Comparison of ENCODE assay signal across 17 cellular contexts in the genomic region with DNA sequence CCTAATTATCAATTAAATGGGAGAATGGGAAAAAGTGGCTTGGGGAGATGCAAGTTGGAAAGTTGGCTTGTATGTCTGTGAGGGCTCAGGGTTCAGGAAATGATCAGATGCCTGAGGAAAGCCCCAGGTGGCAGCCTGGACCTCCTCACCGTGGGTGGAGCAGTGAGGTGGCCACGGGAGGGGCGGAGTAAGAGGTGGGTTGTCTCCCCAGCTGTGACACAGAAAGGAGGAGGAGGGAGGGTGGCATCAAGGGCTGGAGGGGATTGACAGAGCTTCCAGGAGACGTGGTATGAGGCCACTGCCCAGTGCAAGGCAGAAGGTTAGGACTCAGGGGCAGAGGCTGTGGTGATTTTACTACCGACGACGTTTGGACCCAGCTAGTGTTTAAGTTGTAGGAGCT.
DNase-seq lines count a peak whose midpoint lies in the region; ATAC-seq, FAIRE-seq and TF ChIP-seq lines count a peak whose summit lies in the region.
"Had no signal": no experiment of that assay in that cellular context is flagged by ENCODE, and none has a peak within 500 bp of the region (broad histone marks: within the 10 kb centered on the region; RNA-seq: fewer than 3 reads in every experiment).

No MANE protein-coding gene starts in this region.

- no peak overlapping the region for H2BK15ac ChIP-seq in H1 (ENCODE audit: low read length)

- H3K9ac ChIP-seq in H1 (replicated peaks in 1 of 4; ENCODE audit: extremely low read depth in 1 of 4, low read depth in 3 of 4, low read length in 3 of 4): no peak overlapping the region

- in situ Hi-C loops in ACHN (cut with HindIII; ENCODE audit: low pct_ligation_motif_present, low pct_unique_long_range_greater_than_20kb, low sequenced_read_pairs): no loop called here

- H3K9me3 ChIP-seq in A549: no peaks in the 10 kb centered on the region
- H3K9me3 ChIP-seq in H1 (ENCODE audit: insufficient read depth in 2 of 2, low read depth in 1 of 2, low read length in 1 of 2): no peaks in the 10 kb centered on the region
- no peaks in the 10 kb centered on the region for H3K9me3 ChIP-seq in mucosa of descending colon

- 86% methylated on average over 3 of the region's 7 CpGs for WGBS in A549 (ENCODE audit: missing lambda C conversion rate)
- WGBS in H1 (ENCODE audit: extremely low coverage in 1 of 2, insufficient coverage in 1 of 2, insufficient read length in 1 of 2, insufficient replicate concordance in 2 of 2, low coverage in 1 of 2, low lambda C conversion rate in 2 of 2, missing lambda C conversion rate in 1 of 2), 2 experiments: 91% methylated on average over 7 of the region's 7 CpGs; no CpG with 5 or more reads in 1 of the 2 experiments

- no peak for TF ChIP-seq CTCF in A549 (IDR thresholded peaks at IDR 0.05)
- TF ChIP-seq CTCF in H1 (IDR thresholded peaks at IDR 0.05; ENCODE audit: control extremely low read depth in 1 of 3, insufficient read depth in 1 of 3, low read depth in 1 of 3, low read length in 3 of 3): no peak
- TF ChIP-seq CTCF in mucosa of descending colon (IDR thresholded peaks at IDR 0.05): no peak

- H3K36me3 ChIP-seq in H1 (ENCODE audit: control insufficient read depth in 2 of 4, insufficient read depth in 4 of 4, low read length in 3 of 4) (no peaks in the 10 kb centered on the region), mucosa of descending colon (ENCODE audit: low read depth) (no peaks in the 10 kb centered on the region)

- H2BK120ac ChIP-seq in H1 (replicated peaks; ENCODE audit: low read depth, low read length): no peak overlapping the region

- H3K23ac ChIP-seq in H1 (ENCODE audit: insufficient read length): no peak overlapping the region

- no peak overlapping the region for H4K91ac ChIP-seq in H1 (replicated peaks; ENCODE audit: insufficient read length, low read length)

- H3K27me3 ChIP-seq in H1 (replicated peaks in 1 of 4; ENCODE audit: control insufficient read depth in 3 of 4, extremely low read depth in 1 of 4, insufficient read depth in 3 of 4, low read length in 3 of 4): no peaks in the 10 kb centered on the region
- H3K27me3 ChIP-seq: dorsolateral prefrontal cortex had no signal

- H3K79me2 ChIP-seq in H1 (ENCODE audit: control insufficient read depth in 1 of 2, insufficient read depth in 2 of 2, low read length in 2 of 2): no peaks in the 10 kb centered on the region

- H4K8ac ChIP-seq in H1 (ENCODE audit: extremely low read depth, insufficient read depth, low read length): no peak overlapping the region

- H3K4me3 ChIP-seq in A549: no peak overlapping the region
- no peak overlapping the region for H3K4me3 ChIP-seq in H1 (ENCODE audit: extremely low read depth in 1 of 4, insufficient read depth in 2 of 4, low read depth in 3 of 4, low read length in 4 of 4)
- H3K4me3 ChIP-seq in mucosa of descending colon: no peak overlapping the region
- H3K4me3 ChIP-seq: dorsolateral prefrontal cortex had no signal

- no peak overlapping the region for H3K4ac ChIP-seq in H1 (replicated peaks; ENCODE audit: insufficient read length, low read depth, low read length)

- TF ChIP-seq RAD21 in A549 (conservative IDR thresholded peaks at IDR 0.05 in 1 of 2, IDR thresholded peaks at IDR 0.05 in 1 of 2) (no peak), H1 (IDR thresholded peaks at IDR 0.05 in 1 of 2, conservative IDR thresholded peaks at IDR 0.05 in 1 of 2; ENCODE audit: low read depth in 2 of 2, low read length in 2 of 2) (no peak)

- POLR2A ChIA-PET in A549 (lab: Yijun Ruan, JAX): no interaction called here
- POLR2A ChIA-PET in H1 (lab: Charles Lee; ENCODE audit: partially characterized antibody): no interaction called here

- H3K27ac ChIP-seq in A549 (peak overlapping the region; percentile 82 to 89; a peak in 4 of 6 replicates), H1 (ENCODE audit: low read depth, low read length) (no peak overlapping the region)
- H3K27ac ChIP-seq: dorsolateral prefrontal cortex had no signal

- peak overlapping the region; percentile 27; the same call in 1 of the 3 replicates for H3K4me2 ChIP-seq in A549
- H3K4me2 ChIP-seq in H1 (ENCODE audit: insufficient read depth in 1 of 2, low read depth in 2 of 2, low read length in 2 of 2): no peak overlapping the region

- H2BK5ac ChIP-seq in H1 (ENCODE audit: low read depth, low read length): no peak overlapping the region

- H3K14ac ChIP-seq in H1 (ENCODE audit: insufficient read length): no peak overlapping the region

- CTCF ChIA-PET in A549 (lab: Yijun Ruan, JAX) (no interaction called here), H1 (lab: Charles Lee; ENCODE audit: partially characterized antibody) (interaction anchor here (1.2 kb wide), 1 partner anchor 8 kb away, joined by 4 read pairs; no protein-coding TSS in a partner anchor)

- 0 out of 2 replicates have a peak overlapping the region, but pooled peaks have one; percentile 60 for H2BK12ac ChIP-seq in H1 (ENCODE audit: low read depth, low read length)

- no peak overlapping the region for H2AFZ ChIP-seq in H1 (ENCODE audit: low read length)

- H3K56ac ChIP-seq in H1 (replicated peaks; ENCODE audit: insufficient read length, low read depth, low read length): no peak overlapping the region

- H3K4me1 ChIP-seq in A549: peaks cover 37% of the 10 kb centered on the region
- peaks cover 0 to 2% (median under 1%) of the 10 kb centered on the region in 4 experiments; a peak in 3 of 7 replicates for H3K4me1 ChIP-seq in H1 (replicated peaks in 1 of 4; ENCODE audit: control insufficient read depth in 3 of 4, insufficient read depth in 4 of 4, low read length in 3 of 4)
- H3K4me1 ChIP-seq in mucosa of descending colon (ENCODE audit: low read depth): no peaks in the 10 kb centered on the region

- FAIRE-seq in A549 (lab: Jason Lieb, UNC): no peak
- no peak for FAIRE-seq in H1 (lab: Jason Lieb, UNC)
- FAIRE-seq: frontal cortex, small intestine had no signal

- no peak for TF ChIP-seq POLR2A in A549 (IDR thresholded peaks at IDR 0.05; ENCODE audit: low read length)
- no peak for TF ChIP-seq POLR2A in H1 (IDR thresholded peaks at IDR 0.05; ENCODE audit: control extremely low read depth in 1 of 2, low read depth in 2 of 2, low read length in 2 of 2)

- H4K5ac ChIP-seq in H1 (ENCODE audit: insufficient read length, low read depth, low read length): no peak overlapping the region

- no peak overlapping the region for H2BK20ac ChIP-seq in H1 (ENCODE audit: low read length)

- no peaks in the 10 kb centered on the region for H3K79me1 ChIP-seq in H1 (ENCODE audit: low read depth, low read length)

- no peak for TF ChIP-seq EP300 in A549 (IDR thresholded peaks at IDR 0.05)
- TF ChIP-seq EP300 in H1 (IDR thresholded peaks at IDR 0.05; ENCODE audit: borderline replicate concordance in 1 of 2, low read depth in 2 of 2, low read length in 2 of 2): no peak

- DNase-seq in A549 (ENCODE audit: low read depth in 1 of 2, low spot score in 1 of 2) (peak in 1 of 2 experiments; percentile 23), ACHN (peak; percentile 8), M059J (ENCODE audit: low read depth) (peak; percentile 1), H1 (ENCODE audit: low read depth in 1 of 2, low spot score in 2 of 2) (no peak), CD1c-positive myeloid dendritic cell (ENCODE audit: extremely low spot score) (no peak), mucosa of descending colon (no peak)
- DNase-seq: activated effector memory CD4-positive, alpha-beta T cell treated with anti-CD3 and anti-CD28 coated beads, Interleukin-2, amount 50 U/mL, for 16 hours; dorsolateral prefrontal cortex; erythroblast; KG1; NCI-H1105; NCI-H510A treated with DMSO at 0.1 percent for 48 hours; OCI-M1; small intestine had no signal

- no peak overlapping the region; the same call in 1 of the 2 replicates for H3K18ac ChIP-seq in H1 (ENCODE audit: extremely low read depth, low read length)

- peaks cover 5% of the 10 kb centered on the region for H3K23me2 ChIP-seq in H1 (ENCODE audit: low read depth, low read length)

- peaks cover 0 to 5% of the 10 kb centered on the region in 2 experiments for H4K20me1 ChIP-seq in H1 (replicated peaks in 1 of 2; ENCODE audit: control insufficient read depth in 1 of 2, insufficient read depth in 2 of 2, low read length in 2 of 2)

- no peak overlapping the region for H2AK5ac ChIP-seq in H1 (ENCODE audit: low read depth, low read length)

- intact Hi-C loops in mucosa of descending colon (cut with DNase I, micrococcal nuclease): no loop called here

- peak in 1 of 2 experiments; percentile 44; a peak in 3 of 6 replicates for ATAC-seq in A549
- ATAC-seq in GM21367 (IDR thresholded peaks at IDR 0.05; ENCODE audit: unreplicated experiment): no peak
- no peak for ATAC-seq in mucosa of descending colon
- no peak for ATAC-seq in GM18870 (IDR thresholded peaks at IDR 0.05; ENCODE audit: unreplicated experiment)

TF ChIP-seq in A549, 52 proteins besides CTCF, POLR2A, EP300 and RAD21 (continues in another document):
- TF ChIP-seq HOXA7 (CRISPR knock-in tag; IDR thresholded peaks at IDR 0.05) (no peak), GATA3 (IDR thresholded peaks at IDR 0.05; ENCODE audit: borderline replicate concordance) (no peak), CBX2 (IDR thresholded peaks at IDR 0.05; ENCODE audit: borderline replicate concordance, low read depth) (no peak), CHD2 (IDR thresholded peaks at IDR 0.05; ENCODE audit: low read length, partially characterized antibody) (no peak)
- TF ChIP-seq, protein P1, sequence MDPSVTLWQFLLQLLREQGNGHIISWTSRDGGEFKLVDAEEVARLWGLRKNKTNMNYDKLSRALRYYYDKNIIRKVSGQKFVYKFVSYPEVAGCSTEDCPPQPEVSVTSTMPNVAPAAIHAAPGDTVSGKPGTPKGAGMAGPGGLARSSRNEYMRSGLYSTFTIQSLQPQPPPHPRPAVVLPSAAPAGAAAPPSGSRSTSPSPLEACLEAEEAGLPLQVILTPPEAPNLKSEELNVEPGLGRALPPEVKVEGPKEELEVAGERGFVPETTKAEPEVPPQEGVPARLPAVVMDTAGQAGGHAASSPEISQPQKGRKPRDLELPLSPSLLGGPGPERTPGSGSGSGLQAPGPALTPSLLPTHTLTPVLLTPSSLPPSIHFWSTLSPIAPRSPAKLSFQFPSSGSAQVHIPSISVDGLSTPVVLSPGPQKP (IDR thresholded peaks at IDR 0.05; ENCODE audit: low read depth, low read length): no peak

TF ChIP-seq in H1, 55 proteins besides CTCF, POLR2A, EP300 and RAD21 (continues in another document):
- TF ChIP-seq SP4 (IDR thresholded peaks at IDR 0.05; ENCODE audit: low read length): no peak
- TF ChIP-seq YY1 (IDR thresholded peaks at IDR 0.05; ENCODE audit: low read depth, low read length): no peak
- no peak for TF ChIP-seq NANOG (IDR thresholded peaks at IDR 0.05; ENCODE audit: insufficient read depth, low read depth, low read length, poor library complexity, severe bottlenecking)
- no peak for TF ChIP-seq POU5F1 (IDR thresholded peaks at IDR 0.05; ENCODE audit: low read depth, low read length)
- no peak for TF ChIP-seq ZNF274 (IDR thresholded peaks at IDR 0.05; ENCODE audit: borderline replicate concordance, extremely low read depth, low read length)
- no peak for TF ChIP-seq CHD2 (IDR thresholded peaks at IDR 0.05; ENCODE audit: low read length)

Comparison
In these comparisons a context has a peak if more than half of its experiments do, and no peak if none do; other contexts are left out.
1. DNase-seq: peak in ACHN (single experiment) and M059J (single experiment); none in H1 (0 of 2), CD1c-positive myeloid dendritic cell (single experiment) and mucosa of descending colon (0 of 3).